1 cellular context compared by ENCODE assay signal in the genomic region with DNA sequence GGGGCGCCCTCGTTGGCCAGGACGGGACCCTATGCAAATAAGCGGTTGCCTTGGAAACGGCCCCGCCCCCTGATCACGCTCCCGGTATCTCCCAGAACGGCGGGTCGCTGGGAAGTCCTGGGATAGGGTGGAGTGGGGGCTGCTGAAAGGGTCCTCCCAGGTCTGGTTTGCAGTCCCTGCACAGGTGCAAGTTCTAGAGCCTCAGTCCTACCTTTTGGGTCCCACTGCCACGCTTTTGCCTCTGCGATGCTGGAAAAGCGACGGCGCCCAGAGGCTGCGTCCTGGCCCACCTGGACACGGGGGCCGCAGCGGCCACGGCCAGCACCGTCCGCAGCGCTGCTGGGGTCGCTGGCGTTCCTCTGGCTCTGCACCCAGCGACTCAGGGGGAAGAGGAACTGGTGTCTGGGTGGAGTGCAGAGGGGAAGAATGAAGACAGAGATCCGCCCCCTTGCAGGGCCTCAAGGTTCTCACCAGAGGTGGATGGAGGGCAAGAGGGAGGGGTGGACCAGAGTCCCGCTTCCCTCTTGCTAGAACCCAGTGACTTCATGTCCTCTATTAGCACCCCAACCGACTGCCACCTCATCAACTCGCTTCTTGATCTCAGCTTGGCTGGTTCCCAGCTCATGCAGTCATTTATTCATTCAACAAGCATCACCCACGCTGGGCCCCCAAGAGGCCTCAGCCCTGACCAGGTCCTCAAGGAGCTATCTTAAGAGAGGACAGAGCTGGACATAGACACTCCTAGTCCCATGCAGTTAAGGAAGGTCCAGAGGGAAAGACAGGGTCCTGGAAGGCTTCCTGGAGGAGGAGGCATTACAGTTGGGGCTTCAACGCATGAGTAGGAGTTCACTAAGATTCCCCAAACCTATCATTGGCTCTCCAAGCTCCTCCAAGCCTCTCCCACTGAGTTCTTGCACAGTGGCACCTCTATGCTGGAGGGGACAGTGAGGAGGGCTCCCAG.
A peak's percentile ranks its signal among the peaks of the same experiment; 100 is the strongest.
TF ChIP-seq lines count a peak whose summit lies in the region.

A gene (minus strand): TSS at position 381 of the 961 bp plus-strand sequence. CDS start 659 bp downstream, outside the sequence.

TF ChIP-seq in GM12878, 131 proteins besides CTCF, POLR2A, EP300 and RAD21 (continued from another document):
- no peak for TF ChIP-seq CREB1 (IDR thresholded peaks at IDR 0.05; ENCODE audit: low read depth)
- TF ChIP-seq RUNX3 (IDR thresholded peaks at IDR 0.05; ENCODE audit: low read length) = peak; percentile 16; the same call in 1 of the 2 replicates
- no peak for TF ChIP-seq JUNB (IDR thresholded peaks at IDR 0.05)
- TF ChIP-seq WRNIP1 (IDR thresholded peaks at IDR 0.05; ENCODE audit: borderline replicate concordance, low read depth, low read length) = no peak
- TF ChIP-seq NFXL1 (IDR thresholded peaks at IDR 0.05; ENCODE audit: borderline replicate concordance) = no peak
- no peak for TF ChIP-seq TBL1XR1 (IDR thresholded peaks at IDR 0.05; ENCODE audit: low read depth, low read length)
- TF ChIP-seq ZNF217 (IDR thresholded peaks at IDR 0.05) = 0 out of 2 replicates have a peak, but pooled peaks have one; percentile 56
- no peak for TF ChIP-seq RELA (IDR thresholded peaks at IDR 0.05; ENCODE audit: borderline replicate concordance, partially characterized antibody)
- TF ChIP-seq NBN (IDR thresholded peaks at IDR 0.05) = 0 out of 2 replicates have a peak, but pooled peaks have one; percentile 12
- TF ChIP-seq, protein P1, sequence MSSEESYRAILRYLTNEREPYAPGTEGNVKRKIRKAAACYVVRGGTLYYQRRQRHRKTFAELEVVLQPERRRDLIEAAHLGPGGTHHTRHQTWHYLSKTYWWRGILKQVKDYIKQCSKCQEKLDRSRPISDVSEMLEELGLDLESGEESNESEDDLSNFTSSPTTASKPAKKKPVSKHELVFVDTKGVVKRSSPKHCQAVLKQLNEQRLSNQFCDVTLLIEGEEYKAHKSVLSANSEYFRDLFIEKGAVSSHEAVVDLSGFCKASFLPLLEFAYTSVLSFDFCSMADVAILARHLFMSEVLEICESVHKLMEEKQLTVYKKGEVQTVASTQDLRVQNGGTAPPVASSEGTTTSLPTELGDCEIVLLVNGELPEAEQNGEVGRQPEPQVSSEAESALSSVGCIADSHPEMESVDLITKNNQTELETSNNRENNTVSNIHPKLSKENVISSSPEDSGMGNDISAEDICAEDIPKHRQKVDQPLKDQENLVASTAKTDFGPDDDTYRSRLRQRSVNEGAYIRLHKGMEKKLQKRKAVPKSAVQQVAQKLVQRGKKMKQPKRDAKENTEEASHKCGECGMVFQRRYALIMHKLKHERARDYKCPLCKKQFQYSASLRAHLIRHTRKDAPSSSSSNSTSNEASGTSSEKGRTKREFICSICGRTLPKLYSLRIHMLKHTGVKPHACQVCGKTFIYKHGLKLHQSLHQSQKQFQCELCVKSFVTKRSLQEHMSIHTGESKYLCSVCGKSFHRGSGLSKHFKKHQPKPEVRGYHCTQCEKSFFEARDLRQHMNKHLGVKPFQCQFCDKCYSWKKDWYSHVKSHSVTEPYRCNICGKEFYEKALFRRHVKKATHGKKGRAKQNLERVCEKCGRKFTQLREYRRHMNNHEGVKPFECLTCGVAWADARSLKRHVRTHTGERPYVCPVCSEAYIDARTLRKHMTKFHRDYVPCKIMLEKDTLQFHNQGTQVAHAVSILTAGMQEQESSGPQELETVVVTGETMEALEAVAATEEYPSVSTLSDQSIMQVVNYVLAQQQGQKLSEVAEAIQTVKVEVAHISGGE (CRISPR knock-in tag; IDR thresholded peaks at IDR 0.05) = no peak
- TF ChIP-seq SMAD1 (IDR thresholded peaks at IDR 0.05; ENCODE audit: low read depth, partially characterized antibody) = no peak
- TF ChIP-seq NR2C1 (IDR thresholded peaks at IDR 0.05) = no peak
- TF ChIP-seq FOXK2 (IDR thresholded peaks at IDR 0.05) = no peak
- TF ChIP-seq SP1 (IDR thresholded peaks at IDR 0.05; ENCODE audit: low read depth, low read length) = peak; percentile 36
- no peak for TF ChIP-seq STAT1 (conservative IDR thresholded peaks at IDR 0.05)
- TF ChIP-seq STAT3 (IDR thresholded peaks at IDR 0.05; ENCODE audit: low read depth, low read length) = no peak
- TF ChIP-seq ETV6 (conservative IDR thresholded peaks at IDR 0.05 in 1 of 2, IDR thresholded peaks at IDR 0.05 in 1 of 2; ENCODE audit: borderline replicate concordance in 1 of 2, low read depth in 1 of 2) = no peak
- TF ChIP-seq, protein P2, sequence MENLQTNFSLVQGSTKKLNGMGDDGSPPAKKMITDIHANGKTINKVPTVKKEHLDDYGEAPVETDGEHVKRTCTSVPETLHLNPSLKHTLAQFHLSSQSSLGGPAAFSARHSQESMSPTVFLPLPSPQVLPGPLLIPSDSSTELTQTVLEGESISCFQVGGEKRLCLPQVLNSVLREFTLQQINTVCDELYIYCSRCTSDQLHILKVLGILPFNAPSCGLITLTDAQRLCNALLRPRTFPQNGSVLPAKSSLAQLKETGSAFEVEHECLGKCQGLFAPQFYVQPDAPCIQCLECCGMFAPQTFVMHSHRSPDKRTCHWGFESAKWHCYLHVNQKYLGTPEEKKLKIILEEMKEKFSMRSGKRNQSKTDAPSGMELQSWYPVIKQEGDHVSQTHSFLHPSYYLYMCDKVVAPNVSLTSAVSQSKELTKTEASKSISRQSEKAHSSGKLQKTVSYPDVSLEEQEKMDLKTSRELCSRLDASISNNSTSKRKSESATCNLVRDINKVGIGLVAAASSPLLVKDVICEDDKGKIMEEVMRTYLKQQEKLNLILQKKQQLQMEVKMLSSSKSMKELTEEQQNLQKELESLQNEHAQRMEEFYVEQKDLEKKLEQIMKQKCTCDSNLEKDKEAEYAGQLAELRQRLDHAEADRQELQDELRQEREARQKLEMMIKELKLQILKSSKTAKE (IDR thresholded peaks at IDR 0.05; ENCODE audit: low read depth, poor library complexity, severe bottlenecking) = no peak
- TF ChIP-seq TAF1 (IDR thresholded peaks at IDR 0.05; ENCODE audit: borderline replicate concordance, low read depth, low read length) = peak; percentile 32; the same call in 1 of the 2 replicates
- TF ChIP-seq, protein P3, sequence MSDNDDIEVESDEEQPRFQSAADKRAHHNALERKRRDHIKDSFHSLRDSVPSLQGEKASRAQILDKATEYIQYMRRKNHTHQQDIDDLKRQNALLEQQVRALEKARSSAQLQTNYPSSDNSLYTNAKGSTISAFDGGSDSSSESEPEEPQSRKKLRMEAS (IDR thresholded peaks at IDR 0.05; ENCODE audit: low read depth, low read length) = no peak
- TF ChIP-seq GATAD2B (conservative IDR thresholded peaks at IDR 0.05; ENCODE audit: low read depth) = no peak
- TF ChIP-seq, protein P4, sequence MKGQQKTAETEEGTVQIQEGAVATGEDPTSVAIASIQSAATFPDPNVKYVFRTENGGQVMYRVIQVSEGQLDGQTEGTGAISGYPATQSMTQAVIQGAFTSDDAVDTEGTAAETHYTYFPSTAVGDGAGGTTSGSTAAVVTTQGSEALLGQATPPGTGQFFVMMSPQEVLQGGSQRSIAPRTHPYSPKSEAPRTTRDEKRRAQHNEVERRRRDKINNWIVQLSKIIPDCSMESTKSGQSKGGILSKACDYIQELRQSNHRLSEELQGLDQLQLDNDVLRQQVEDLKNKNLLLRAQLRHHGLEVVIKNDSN (IDR thresholded peaks at IDR 0.05; ENCODE audit: borderline replicate concordance, extremely low read length, insufficient read depth, low read depth, low read length) = no peak
- TF ChIP-seq CHD1 (IDR thresholded peaks at IDR 0.05; ENCODE audit: low read depth, low read length) = no peak
- TF ChIP-seq BRCA1 (IDR thresholded peaks at IDR 0.05; ENCODE audit: low read depth, low read length) = no peak
- TF ChIP-seq MYB (IDR thresholded peaks at IDR 0.05; ENCODE audit: borderline replicate concordance, low read depth, low read length) = no peak
- no peak for TF ChIP-seq ZSCAN29 (IDR thresholded peaks at IDR 0.05)
- TF ChIP-seq RFX5 (IDR thresholded peaks at IDR 0.05; ENCODE audit: low read depth, low read length) = no peak
- no peak for TF ChIP-seq MEF2A (IDR thresholded peaks at IDR 0.05; ENCODE audit: insufficient read depth, low read depth, low read length)
- no peak for TF ChIP-seq TCF7 (IDR thresholded peaks at IDR 0.05; ENCODE audit: borderline replicate concordance)
- 0 out of 2 replicates have a peak, but pooled peaks have one; percentile 35 for TF ChIP-seq IKZF1 (conservative IDR thresholded peaks at IDR 0.05)
- no peak for TF ChIP-seq ZNF384 (IDR thresholded peaks at IDR 0.05; ENCODE audit: borderline replicate concordance, low read depth, low read length)
- no peak for TF ChIP-seq CBFB (IDR thresholded peaks at IDR 0.05; ENCODE audit: low read depth)
- TF ChIP-seq, protein P5, sequence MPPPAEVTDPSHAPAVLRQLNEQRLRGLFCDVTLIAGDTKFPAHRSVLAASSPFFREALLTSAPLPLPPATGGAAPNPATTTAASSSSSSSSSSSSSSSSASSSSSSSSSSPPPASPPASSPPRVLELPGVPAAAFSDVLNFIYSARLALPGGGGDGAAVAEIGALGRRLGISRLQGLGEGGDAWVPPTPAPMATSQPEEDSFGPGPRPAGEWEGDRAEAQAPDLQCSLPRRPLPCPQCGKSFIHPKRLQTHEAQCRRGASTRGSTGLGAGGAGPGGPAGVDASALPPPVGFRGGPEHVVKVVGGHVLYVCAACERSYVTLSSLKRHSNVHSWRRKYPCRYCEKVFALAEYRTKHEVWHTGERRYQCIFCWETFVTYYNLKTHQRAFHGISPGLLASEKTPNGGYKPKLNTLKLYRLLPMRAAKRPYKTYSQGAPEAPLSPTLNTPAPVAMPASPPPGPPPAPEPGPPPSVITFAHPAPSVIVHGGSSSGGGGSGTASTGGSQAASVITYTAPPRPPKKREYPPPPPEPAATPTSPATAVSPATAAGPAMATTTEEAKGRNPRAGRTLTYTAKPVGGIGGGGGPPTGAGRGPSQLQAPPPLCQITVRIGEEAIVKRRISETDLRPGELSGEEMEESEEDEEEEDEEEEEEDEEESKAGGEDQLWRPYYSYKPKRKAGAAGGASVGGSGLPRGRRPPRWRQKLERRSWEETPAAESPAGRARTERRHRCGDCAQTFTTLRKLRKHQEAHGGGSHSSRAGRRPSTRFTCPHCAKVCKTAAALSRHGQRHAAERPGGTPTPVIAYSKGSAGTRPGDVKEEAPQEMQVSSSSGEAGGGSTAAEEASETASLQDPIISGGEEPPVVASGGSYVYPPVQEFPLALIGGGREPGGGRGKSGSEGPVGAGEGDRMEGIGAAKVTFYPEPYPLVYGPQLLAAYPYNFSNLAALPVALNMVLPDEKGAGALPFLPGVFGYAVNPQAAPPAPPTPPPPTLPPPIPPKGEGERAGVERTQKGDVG (CRISPR knock-in tag; IDR thresholded peaks at IDR 0.05) = no peak
- TF ChIP-seq HDAC2 (IDR thresholded peaks at IDR 0.05) = no peak
- TF ChIP-seq, protein P6, sequence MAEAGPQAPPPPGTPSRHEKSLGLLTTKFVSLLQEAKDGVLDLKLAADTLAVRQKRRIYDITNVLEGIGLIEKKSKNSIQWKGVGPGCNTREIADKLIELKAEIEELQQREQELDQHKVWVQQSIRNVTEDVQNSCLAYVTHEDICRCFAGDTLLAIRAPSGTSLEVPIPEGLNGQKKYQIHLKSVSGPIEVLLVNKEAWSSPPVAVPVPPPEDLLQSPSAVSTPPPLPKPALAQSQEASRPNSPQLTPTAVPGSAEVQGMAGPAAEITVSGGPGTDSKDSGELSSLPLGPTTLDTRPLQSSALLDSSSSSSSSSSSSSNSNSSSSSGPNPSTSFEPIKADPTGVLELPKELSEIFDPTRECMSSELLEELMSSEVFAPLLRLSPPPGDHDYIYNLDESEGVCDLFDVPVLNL (IDR thresholded peaks at IDR 0.05; ENCODE audit: low read depth, low read length) = no peak
- TF ChIP-seq SMC3 (IDR thresholded peaks at IDR 0.05; ENCODE audit: borderline replicate concordance, low read length) = no peak
- TF ChIP-seq YY1 (IDR thresholded peaks at IDR 0.05; ENCODE audit: low read depth, low read length) = no peak
- peak in 1 of 2 experiments; percentile 29; a peak in 1 of 4 replicates for TF ChIP-seq BHLHE40 (IDR thresholded peaks at IDR 0.05; ENCODE audit: borderline replicate concordance in 1 of 2, low read depth in 2 of 2, low read length in 1 of 2)
- TF ChIP-seq BCL11A (IDR thresholded peaks at IDR 0.05; ENCODE audit: low read depth, low read length) = no peak
- TF ChIP-seq KDM1A (IDR thresholded peaks at IDR 0.05; ENCODE audit: borderline replicate concordance) = no peak
- TF ChIP-seq, protein P7, sequence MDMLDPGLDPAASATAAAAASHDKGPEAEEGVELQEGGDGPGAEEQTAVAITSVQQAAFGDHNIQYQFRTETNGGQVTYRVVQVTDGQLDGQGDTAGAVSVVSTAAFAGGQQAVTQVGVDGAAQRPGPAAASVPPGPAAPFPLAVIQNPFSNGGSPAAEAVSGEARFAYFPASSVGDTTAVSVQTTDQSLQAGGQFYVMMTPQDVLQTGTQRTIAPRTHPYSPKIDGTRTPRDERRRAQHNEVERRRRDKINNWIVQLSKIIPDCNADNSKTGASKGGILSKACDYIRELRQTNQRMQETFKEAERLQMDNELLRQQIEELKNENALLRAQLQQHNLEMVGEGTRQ (IDR thresholded peaks at IDR 0.05; ENCODE audit: borderline replicate concordance, low read depth, low read length) = no peak
- TF ChIP-seq HDGF (IDR thresholded peaks at IDR 0.05) = no peak
- TF ChIP-seq, protein P8, sequence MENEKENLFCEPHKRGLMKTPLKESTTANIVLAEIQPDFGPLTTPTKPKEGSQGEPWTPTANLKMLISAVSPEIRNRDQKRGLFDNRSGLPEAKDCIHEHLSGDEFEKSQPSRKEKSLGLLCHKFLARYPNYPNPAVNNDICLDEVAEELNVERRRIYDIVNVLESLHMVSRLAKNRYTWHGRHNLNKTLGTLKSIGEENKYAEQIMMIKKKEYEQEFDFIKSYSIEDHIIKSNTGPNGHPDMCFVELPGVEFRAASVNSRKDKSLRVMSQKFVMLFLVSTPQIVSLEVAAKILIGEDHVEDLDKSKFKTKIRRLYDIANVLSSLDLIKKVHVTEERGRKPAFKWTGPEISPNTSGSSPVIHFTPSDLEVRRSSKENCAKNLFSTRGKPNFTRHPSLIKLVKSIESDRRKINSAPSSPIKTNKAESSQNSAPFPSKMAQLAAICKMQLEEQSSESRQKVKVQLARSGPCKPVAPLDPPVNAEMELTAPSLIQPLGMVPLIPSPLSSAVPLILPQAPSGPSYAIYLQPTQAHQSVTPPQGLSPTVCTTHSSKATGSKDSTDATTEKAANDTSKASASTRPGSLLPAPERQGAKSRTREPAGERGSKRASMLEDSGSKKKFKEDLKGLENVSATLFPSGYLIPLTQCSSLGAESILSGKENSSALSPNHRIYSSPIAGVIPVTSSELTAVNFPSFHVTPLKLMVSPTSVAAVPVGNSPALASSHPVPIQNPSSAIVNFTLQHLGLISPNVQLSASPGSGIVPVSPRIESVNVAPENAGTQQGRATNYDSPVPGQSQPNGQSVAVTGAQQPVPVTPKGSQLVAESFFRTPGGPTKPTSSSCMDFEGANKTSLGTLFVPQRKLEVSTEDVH (IDR thresholded peaks at IDR 0.05; ENCODE audit: low read depth, partially characterized antibody) = peak; percentile 39
- TF ChIP-seq, protein P9, sequence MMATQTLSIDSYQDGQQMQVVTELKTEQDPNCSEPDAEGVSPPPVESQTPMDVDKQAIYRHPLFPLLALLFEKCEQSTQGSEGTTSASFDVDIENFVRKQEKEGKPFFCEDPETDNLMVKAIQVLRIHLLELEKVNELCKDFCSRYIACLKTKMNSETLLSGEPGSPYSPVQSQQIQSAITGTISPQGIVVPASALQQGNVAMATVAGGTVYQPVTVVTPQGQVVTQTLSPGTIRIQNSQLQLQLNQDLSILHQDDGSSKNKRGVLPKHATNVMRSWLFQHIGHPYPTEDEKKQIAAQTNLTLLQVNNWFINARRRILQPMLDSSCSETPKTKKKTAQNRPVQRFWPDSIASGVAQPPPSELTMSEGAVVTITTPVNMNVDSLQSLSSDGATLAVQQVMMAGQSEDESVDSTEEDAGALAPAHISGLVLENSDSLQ (IDR thresholded peaks at IDR 0.05) = no peak
